In genomic region chr15:71011503-71012155, GRCh38 we compare ENCODE assay signal across 8 cellular contexts.
DNase-seq lines count a peak whose midpoint lies in the region; ATAC-seq and TF ChIP-seq lines count a peak whose summit lies in the region.

No MANE protein-coding gene starts in this region.

- H3K9me3 ChIP-seq in PC-9 (ENCODE audit: insufficient read depth, low read depth) = no peaks in the 10 kb centered on the region

- H3F3A ChIP-seq in PC-9 (ENCODE audit: insufficient read depth, low read depth) = no peaks in the 10 kb centered on the region

- peak; percentile 83 for TF ChIP-seq CTCF in PC-9 (conservative IDR thresholded peaks at IDR 0.05)
- TF ChIP-seq CTCF in fibroblast of pulmonary artery (IDR thresholded peaks at IDR 0.05; ENCODE audit: low read length, missing control alignments) = peak; percentile 95

- H3K27me3 ChIP-seq in PC-9 (ENCODE audit: insufficient read depth, low read depth) = no peaks in the 10 kb centered on the region

- no peak overlapping the region for H3K4me3 ChIP-seq in PC-9
- no peak overlapping the region for H3K4me3 ChIP-seq in fibroblast of pulmonary artery (replicated peaks; ENCODE audit: low read depth, low read length)

- H3K9me2 ChIP-seq in PC-9 (ENCODE audit: insufficient read depth) = no peaks in the 10 kb centered on the region

- CTCF ChIA-PET in PC-9 (lab: Charles Lee) = interaction anchor here (0.6 to 1.2 kb wide), 2 partner anchors 102 to 288 kb away, joined by 3 to 7 read pairs; no protein-coding TSS in a partner anchor

- no peaks in the 10 kb centered on the region for H3K4me1 ChIP-seq in PC-9 (replicated peaks; ENCODE audit: insufficient read depth)

- H3K79me2 ChIP-seq in PC-9 (ENCODE audit: low read depth) = no peaks in the 10 kb centered on the region

- intact Hi-C loops in Right ventricle myocardium inferior (cut with DNase I) (loop anchor here (5.0 kb wide), 1 partner anchor 91 kb away; no protein-coding TSS in a partner anchor), cardiac septum (cut with DNase I) (no loop called here), PC-9 (cut with micrococcal nuclease; ENCODE audit: unreplicated experiment) (loop anchor here (1.0 to 2.0 kb wide), 6 partner anchors 104 to 790 kb away; partner anchors contain the start of gene THSD4)

- no TSS peak for BruUV-seq in PC-9 (replicated peaks; lab: Mats Ljungman, UMichigan)

- H3K36me3 ChIP-seq in PC-9 (ENCODE audit: low read depth) = no peaks in the 10 kb centered on the region

- no peak overlapping the region for H2AFZ ChIP-seq in PC-9

- no peak overlapping the region for H3K4me2 ChIP-seq in PC-9

- POLR2A ChIA-PET in PC-9 (lab: Charles Lee; ENCODE audit: unreplicated experiment) = interaction anchor here (0.5 kb wide), 2 partner anchors 313 to 430 kb away, joined by 3 read pairs; no protein-coding TSS in a partner anchor

- H4K20me1 ChIP-seq in PC-9 (ENCODE audit: insufficient read depth) = no peaks in the 10 kb centered on the region

- H3K27ac ChIP-seq in PC-9 = no peak overlapping the region

- ATAC-seq in Right ventricle myocardium inferior (peak; percentile 61), HG02970 (IDR thresholded peaks at IDR 0.05; ENCODE audit: low FRiP score, unreplicated experiment) (no peak)

- DNase-seq in Right ventricle myocardium inferior (ENCODE audit: missing footprints) (no peak), cardiac septum (ENCODE audit: low spot score) (no peak), PC-9 (peak in 1 of 2 experiments; percentile 21), fibroblast of pulmonary artery (ENCODE audit: low read depth) (peak; percentile 82), renal cortical epithelial cell (ENCODE audit: low read depth) (peak; percentile 66)
- no peak for DNase-seq in activated CD4-positive, alpha-beta T cell treated with anti-CD3 and anti-CD28 coated beads for 48 hours
- no peak for DNase-seq in activated CD4-positive, CD25-positive, alpha-beta regulatory T cell (lab: John Stamatoyannopoulos, UW)

Comparison
In these comparisons a context has a peak if more than half of its experiments do, and no peak if none do; other contexts are left out.
1. DNase-seq: peak in fibroblast of pulmonary artery (single experiment) and renal cortical epithelial cell (single experiment); none in Right ventricle myocardium inferior (single experiment), cardiac septum (single experiment), activated CD4-positive, alpha-beta T cell treated with anti-CD3 and anti-CD28 coated beads for 48 hours (single experiment) and activated CD4-positive, CD25-positive, alpha-beta regulatory T cell (0 of 4).